In the genomic region with DNA sequence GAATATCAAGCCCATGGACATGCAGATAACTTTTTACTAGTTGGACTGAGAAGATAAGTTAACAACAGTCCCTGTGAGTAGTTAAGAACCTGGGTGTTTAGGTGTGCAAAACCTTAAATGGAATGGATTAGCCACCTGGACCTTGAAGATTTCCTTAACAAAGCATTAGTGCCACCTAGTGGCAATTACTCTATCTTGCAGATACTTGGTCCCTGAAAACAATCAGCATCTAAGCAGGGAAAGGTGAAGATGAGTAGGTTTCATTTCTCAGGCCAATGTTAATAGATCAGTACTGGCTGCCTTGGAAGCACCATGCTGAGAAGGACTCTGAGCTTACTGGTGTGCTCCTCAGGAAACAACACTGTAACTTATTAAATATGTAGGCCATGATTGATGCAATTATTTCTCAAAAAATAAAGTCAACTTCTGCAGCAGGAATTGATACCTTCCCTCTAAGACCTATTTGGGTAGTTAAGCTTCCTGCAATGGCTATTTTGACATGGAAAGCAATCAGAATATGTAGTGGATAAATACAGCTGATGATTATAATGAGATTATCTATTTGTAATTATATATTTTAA, we compare ENCODE assay signal across 9 cellular contexts.
A peak's percentile ranks its signal among the peaks of the same experiment; 100 is the strongest.
DNase-seq lines count a peak whose midpoint lies in the region; ATAC-seq and TF ChIP-seq lines count a peak whose summit lies in the region.
"Had no signal": no experiment of that assay in that cellular context is flagged by ENCODE, and none has a peak within 500 bp of the region (broad histone marks: within the 10 kb centered on the region; RNA-seq: fewer than 3 reads in every experiment).

No MANE protein-coding gene starts in this region.

- in situ Hi-C loops in GM13976 (cut with MboI; ENCODE audit: low sequenced_read_pairs, unreplicated experiment), result loop anchor here (25.0 kb wide), 2 partner anchors 576 to 801 kb away; a partner anchor contains a TSS

- H3K4me1 Mint-ChIP-seq in T-helper 2 cell treated with Interferon-gamma antibody and Interleukin-4, amounts not matched to agents 5 μg/mL and 100 μg/mL, for 36 hours (ENCODE audit: low read depth), result no peaks in the 10 kb centered on the region
- no peaks in the 10 kb centered on the region for H3K4me1 Mint-ChIP-seq in osteocyte (ENCODE audit: unreplicated experiment)

- H3K4me1 ChIP-seq in BE2C, result no peaks in the 10 kb centered on the region

- H3K9me3 ChIP-seq in BE2C, result no peaks in the 10 kb centered on the region

- TF ChIP-seq CTCF in BE2C (IDR thresholded peaks at IDR 0.05; ENCODE audit: low read depth, low read length) (peak; percentile 66), GM13976 (IDR thresholded peaks at IDR 0.05; ENCODE audit: borderline replicate concordance, control extremely low read depth, extremely low read depth, insufficient read depth, missing control alignments) (peak; percentile 63), osteocyte (IDR thresholded peaks at IDR 0.05) (peak; percentile 83)

- H3K27ac Mint-ChIP-seq in T-helper 2 cell treated with Interferon-gamma antibody and Interleukin-4, amounts not matched to agents 5 μg/mL and 100 μg/mL, for 36 hours, result no peak overlapping the region
- no peak overlapping the region for H3K27ac Mint-ChIP-seq in osteocyte (ENCODE audit: unreplicated experiment)

- no peaks in the 10 kb centered on the region for H3K27me3 Mint-ChIP-seq in T-helper 2 cell treated with Interferon-gamma antibody and Interleukin-4, amounts not matched to agents 5 μg/mL and 100 μg/mL, for 36 hours (ENCODE audit: low read depth)
- H3K27me3 Mint-ChIP-seq in osteocyte (ENCODE audit: unreplicated experiment), result no peaks in the 10 kb centered on the region

- H3K4me3 Mint-ChIP-seq in T-helper 2 cell treated with Interferon-gamma antibody and Interleukin-4, amounts not matched to agents 5 μg/mL and 100 μg/mL, for 36 hours, result no peak overlapping the region
- H3K4me3 Mint-ChIP-seq in osteocyte (ENCODE audit: unreplicated experiment), result no peak overlapping the region

- H3K9me3 Mint-ChIP-seq in T-helper 2 cell treated with Interferon-gamma antibody and Interleukin-4, amounts not matched to agents 5 μg/mL and 100 μg/mL, for 36 hours, result no peaks in the 10 kb centered on the region
- no peaks in the 10 kb centered on the region for H3K9me3 Mint-ChIP-seq in osteocyte (ENCODE audit: unreplicated experiment)

- no peaks in the 10 kb centered on the region for H3K27me3 ChIP-seq in BE2C

- H3K4me3 ChIP-seq in BE2C (ENCODE audit: low read depth, low read length), result no peak overlapping the region
- H3K4me3 ChIP-seq: SK-N-MC had no signal

- no peaks in the 10 kb centered on the region for H3K36me3 Mint-ChIP-seq in T-helper 2 cell treated with Interferon-gamma antibody and Interleukin-4, amounts not matched to agents 5 μg/mL and 100 μg/mL, for 36 hours (ENCODE audit: low read depth)
- no peaks in the 10 kb centered on the region for H3K36me3 Mint-ChIP-seq in osteocyte (ENCODE audit: unreplicated experiment)

- DNase-seq in BE2C (peak; percentile 4), GM13976 (ENCODE audit: low spot score) (peak; percentile 20), NCI-H1105 treated with DMSO at 0.1 percent for 48 hours (lab: John Stamatoyannopoulos, UW) (peak; percentile 72), fibroblast of the conjunctiva (ENCODE audit: low read depth) (peak; percentile 46), osteocyte (ENCODE audit: extremely low spot score, unreplicated experiment) (no peak), NCI-H1048 (lab: John Stamatoyannopoulos, UW) (no peak)
- DNase-seq in T-helper 2 cell treated with Interferon-gamma antibody and Interleukin-4, amounts not matched to agents 5 μg/mL and 100 μg/mL, for 36 hours (ENCODE audit: low spot score), result peak; percentile 10

- peak; percentile 81 for ATAC-seq in HG02759 (IDR thresholded peaks at IDR 0.05; ENCODE audit: unreplicated experiment)

- no peaks in the 10 kb centered on the region for H3K36me3 ChIP-seq in BE2C

Comparison
In these comparisons a context has a peak if more than half of its experiments do, and no peak if none do; other contexts are left out.
1. DNase-seq: peak in BE2C (single experiment), GM13976 (single experiment), NCI-H1105 treated with DMSO at 0.1 percent for 48 hours (single experiment), T-helper 2 cell treated with Interferon-gamma antibody and Interleukin-4, amounts not matched to agents 5 μg/mL and 100 μg/mL, for 36 hours (single experiment) and fibroblast of the conjunctiva (single experiment); none in osteocyte (single experiment) and NCI-H1048 (single experiment).
2. Peak in every context shown above with its lines, with median percentiles within 50 percentile points of each other: CTCF ChIP-seq.